In the genomic region with DNA sequence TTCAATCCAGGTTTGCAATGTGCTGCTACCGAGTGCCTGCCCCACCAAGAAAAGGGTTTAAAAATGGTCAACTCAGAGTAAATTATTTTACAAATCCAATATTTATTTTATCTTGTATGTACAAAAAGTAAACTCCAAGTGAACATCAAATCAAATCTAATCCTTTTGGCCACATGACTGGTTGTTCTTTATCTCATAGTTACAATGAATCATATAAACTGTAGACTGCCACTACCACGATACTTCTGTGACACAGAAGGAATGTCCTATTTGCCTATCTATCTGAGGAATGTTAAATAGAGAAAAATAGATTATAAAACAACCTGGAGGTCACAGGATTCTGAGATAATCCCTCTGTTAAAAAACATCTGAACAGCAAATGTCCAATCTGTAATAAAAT, we compare ENCODE assay signal across 27 cellular contexts.
"Had no signal": no experiment of that assay in that cellular context is flagged by ENCODE, and none has a peak within 500 bp of the region (broad histone marks: within the 10 kb centered on the region; RNA-seq: fewer than 3 reads in every experiment).

No MANE protein-coding gene starts in this region.

- H3K4me3 ChIP-seq: SJSA1 had no signal

- ATAC-seq: activated T-helper 17 cell treated with anti-CD3 and anti-CD28 coated beads, Interleukin-2, amount 50 U/mL, for 72 hours; HepG2; PC-3; SK-N-SH treated with all-trans-retinoic acid at 6 μM for 48 hours had no signal

- DNase-seq: activated B cell treated with CpG ODN at 0.5 μM for 24 hours; activated CD4-positive, alpha-beta memory T cell treated with anti-CD3 and anti-CD28 coated beads for 36 hours; activated CD4-positive, alpha-beta T cell treated with anti-CD3 and anti-CD28 coated beads for 1 hour; activated CD4-positive, alpha-beta T cell treated with anti-CD3 and anti-CD28 coated beads, Interleukin-2, amount 10 ng/mL, durations not matched to agents 7 days and 5 days; activated gamma-delta T cell; activated naive CD4-positive, alpha-beta T cell treated with anti-CD3 and anti-CD28 coated beads for 36 hours; activated naive CD8-positive, alpha-beta T cell treated with anti-CD3 and anti-CD28 coated beads for 36 hours; activated T-cell treated with anti-CD3 and anti-CD28 coated beads for 4 hours; activated T-cell treated with anti-CD3 and anti-CD28 coated beads, Interleukin-2, amount 50 U/mL, for 48 hours; amniotic stem cell; central memory CD4-positive, alpha-beta T cell; Karpas-422; MM.1S; NCI-H1105; NCI-H1436; NCI-H1694 treated with DMSO at 0.1 percent for 48 hours; NCI-H2081; NCI-H446; NCI-H524; PC-3; SHP77 had no signal

- H3K27ac ChIP-seq: SJSA1 had no signal

- FAIRE-seq: bronchial epithelial cell, HepG2, RCC 7860 had no signal

- H3K36me3 ChIP-seq: SJSA1 had no signal

- H3K9me3 ChIP-seq: SJSA1 had no signal

- H3K27me3 ChIP-seq: SJSA1 had no signal
